Comparison of ENCODE assay signal across 15 cellular contexts in genomic region chr17:63882626-63883126, GRCh38. TPM values are rescaled to one million over a fixed set of nuclear protein-coding genes. Genes with fewer than 3 reads are reported as not detected.
"Had no signal": no experiment of that assay in that cellular context is flagged by ENCODE, and none has a peak within 500 bp of the region (broad histone marks: within the 10 kb centered on the region; RNA-seq: fewer than 3 reads in every experiment).

No MANE protein-coding gene starts in this region.

RNA-seq across cellular contexts. Expression of gene GH2, which starts 0.9 kb away (rescaled TPM):
- total RNA-seq: activated CD4-positive, alpha-beta memory T cell treated with anti-CD3 and anti-CD28 coated beads, Interleukin-2, amount 10 ng/mL, durations not matched to agents 7 days and 5 days; activated CD4-positive, alpha-beta T cell treated with anti-CD3 and anti-CD28 coated beads, Interleukin-2, amount 10 ng/mL, durations not matched to agents 7 days and 5 days; activated T-cell treated with anti-CD3 and anti-CD28 coated beads, Interleukin-2, amount 50 U/mL, for 4 hours; activated T-helper 17 cell treated with anti-CD3 and anti-CD28 coated beads, Interleukin-2, amount 50 U/mL, for 72 hours; adrenal gland; aorta; body of pancreas; chondrocyte; dermis blood vessel endothelial cell; esophagus muscularis mucosa; foreskin keratinocyte; gastrocnemius medialis; heart left ventricle; T-helper 2 cell treated with Interferon-gamma antibody and Interleukin-4, amounts not matched to agents 100 ng/mL and 5 ng/mL, for 36 hours had no signal
- polyA plus RNA-seq: adrenal gland, aorta, foreskin keratinocyte, heart left ventricle had no signal

RNA-seq across cellular contexts. Expression of gene CSH2, which starts 9.2 kb away (rescaled TPM):
- total RNA-seq: activated CD4-positive, alpha-beta memory T cell treated with anti-CD3 and anti-CD28 coated beads, Interleukin-2, amount 10 ng/mL, durations not matched to agents 7 days and 5 days; activated CD4-positive, alpha-beta T cell treated with anti-CD3 and anti-CD28 coated beads, Interleukin-2, amount 10 ng/mL, durations not matched to agents 7 days and 5 days; activated T-cell treated with anti-CD3 and anti-CD28 coated beads, Interleukin-2, amount 50 U/mL, for 4 hours; adrenal gland; aorta; body of pancreas; chondrocyte; dermis blood vessel endothelial cell; esophagus muscularis mucosa; foreskin keratinocyte; gastrocnemius medialis; heart left ventricle; T-helper 2 cell treated with Interferon-gamma antibody and Interleukin-4, amounts not matched to agents 100 ng/mL and 5 ng/mL, for 36 hours; WTC11 had no signal
- polyA plus RNA-seq: adrenal gland, aorta, foreskin keratinocyte, heart left ventricle had no signal

RNA-seq across cellular contexts. Expression of gene CSH1, which starts 13.7 kb away (rescaled TPM):
- total RNA-seq: activated CD4-positive, alpha-beta memory T cell treated with anti-CD3 and anti-CD28 coated beads, Interleukin-2, amount 10 ng/mL, durations not matched to agents 7 days and 5 days; activated CD4-positive, alpha-beta T cell treated with anti-CD3 and anti-CD28 coated beads, Interleukin-2, amount 10 ng/mL, durations not matched to agents 7 days and 5 days; activated T-cell treated with anti-CD3 and anti-CD28 coated beads, Interleukin-2, amount 50 U/mL, for 4 hours; adrenal gland; aorta; body of pancreas; chondrocyte; dermis blood vessel endothelial cell; esophagus muscularis mucosa; foreskin keratinocyte; gastrocnemius medialis; heart left ventricle; T-helper 2 cell treated with Interferon-gamma antibody and Interleukin-4, amounts not matched to agents 100 ng/mL and 5 ng/mL, for 36 hours; WTC11 had no signal
- polyA plus RNA-seq: adrenal gland, aorta, foreskin keratinocyte, heart left ventricle had no signal

RNA-seq across cellular contexts. Expression of gene CSHL1, which starts 28.4 kb away (rescaled TPM):
- total RNA-seq: activated CD4-positive, alpha-beta memory T cell treated with anti-CD3 and anti-CD28 coated beads, Interleukin-2, amount 10 ng/mL, durations not matched to agents 7 days and 5 days; activated CD4-positive, alpha-beta T cell treated with anti-CD3 and anti-CD28 coated beads, Interleukin-2, amount 10 ng/mL, durations not matched to agents 7 days and 5 days; activated T-cell treated with anti-CD3 and anti-CD28 coated beads, Interleukin-2, amount 50 U/mL, for 4 hours; adrenal gland; aorta; body of pancreas; chondrocyte; dermis blood vessel endothelial cell; esophagus muscularis mucosa; foreskin keratinocyte; gastrocnemius medialis; heart left ventricle; T-helper 2 cell treated with Interferon-gamma antibody and Interleukin-4, amounts not matched to agents 100 ng/mL and 5 ng/mL, for 36 hours; WTC11 had no signal
- polyA plus RNA-seq: adrenal gland, aorta, foreskin keratinocyte, heart left ventricle had no signal

RNA-seq across cellular contexts. Expression of gene GH1, which starts 36.0 kb away (rescaled TPM):
- total RNA-seq: activated CD4-positive, alpha-beta memory T cell treated with anti-CD3 and anti-CD28 coated beads, Interleukin-2, amount 10 ng/mL, durations not matched to agents 7 days and 5 days; activated CD4-positive, alpha-beta T cell treated with anti-CD3 and anti-CD28 coated beads, Interleukin-2, amount 10 ng/mL, durations not matched to agents 7 days and 5 days; activated T-cell treated with anti-CD3 and anti-CD28 coated beads, Interleukin-2, amount 50 U/mL, for 4 hours; adrenal gland; aorta; body of pancreas; chondrocyte; dermis blood vessel endothelial cell; esophagus muscularis mucosa; foreskin keratinocyte; gastrocnemius medialis; heart left ventricle; T-helper 2 cell treated with Interferon-gamma antibody and Interleukin-4, amounts not matched to agents 100 ng/mL and 5 ng/mL, for 36 hours; WTC11 had no signal
- polyA plus RNA-seq: adrenal gland, aorta, foreskin keratinocyte, heart left ventricle had no signal
